ENCODE assay signal across 1 cellular context in the genomic region with DNA sequence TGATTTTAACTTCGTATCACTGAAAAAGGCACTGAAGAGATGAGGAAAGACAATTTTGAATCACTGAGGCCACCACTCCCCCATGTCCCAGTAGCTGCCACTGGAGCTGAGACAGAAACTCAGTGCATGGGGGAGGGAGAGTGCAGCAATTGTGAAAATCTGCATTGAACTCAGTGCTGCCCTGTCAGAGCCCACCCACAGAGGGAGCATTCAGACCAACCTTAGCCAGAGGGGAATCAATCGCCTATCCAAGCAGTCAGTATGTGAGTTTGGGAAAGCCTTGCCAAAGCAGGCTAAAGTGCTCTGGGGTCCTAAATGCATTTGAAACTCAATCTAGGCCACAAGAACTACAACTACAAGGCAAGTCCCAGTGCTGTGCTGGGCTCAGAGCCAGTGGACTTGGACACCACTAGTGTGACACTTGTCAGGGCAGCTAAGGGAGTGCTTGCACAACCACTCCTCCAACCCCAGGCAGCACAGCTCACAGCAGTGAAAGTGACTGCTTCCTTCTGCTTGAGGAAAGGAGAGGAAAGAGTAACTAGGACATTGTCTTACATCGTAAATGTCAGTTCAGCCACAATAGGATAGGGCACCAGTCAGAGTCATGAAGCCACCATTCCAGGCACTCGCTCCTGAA.
TF ChIP-seq lines count a peak whose summit lies in the region.

No MANE protein-coding gene starts in this region.

TF ChIP-seq in HEK293, 187 proteins besides CTCF, POLR2A, EP300 and RAD21:
- TF ChIP-seq ZSCAN18 (tag by site-specific recombination; IDR thresholded peaks at IDR 0.05) (no peak), PRDM1 (tag by site-specific recombination; IDR thresholded peaks at IDR 0.05) (no peak), ZNF473 (tag by site-specific recombination; IDR thresholded peaks at IDR 0.05) (no peak), ZNF341 (tag by site-specific recombination; IDR thresholded peaks at IDR 0.05; ENCODE audit: low read depth) (no peak), ZNF707 (tag by site-specific recombination; IDR thresholded peaks at IDR 0.05) (no peak), MZF1 (tag by site-specific recombination; IDR thresholded peaks at IDR 0.05; ENCODE audit: borderline replicate concordance) (no peak), WT1 (tag by site-specific recombination; IDR thresholded peaks at IDR 0.05) (no peak)
